8 cellular contexts compared by ENCODE assay signal in genomic region chr22:46085831-46086576, GRCh38.
DNase-seq lines count a peak whose midpoint lies in the region; ATAC-seq and TF ChIP-seq lines count a peak whose summit lies in the region.

No MANE protein-coding gene starts in this region.

- H3K4me1 ChIP-seq in right cardiac atrium (ENCODE audit: control insufficient read depth, insufficient read depth, low read length) (peaks cover 39% of the 10 kb centered on the region), subcutaneous abdominal adipose tissue (ENCODE audit: control insufficient read depth in 5 of 5, insufficient read depth in 5 of 5, low read length in 5 of 5) (peaks cover 45 to 100% (median 99%) of the 10 kb centered on the region in 5 donors)

- H3K4me3 ChIP-seq in astrocyte of the cerebellum (ENCODE audit: low read depth, low read length) (peak overlapping the region; percentile 98), right cardiac atrium (ENCODE audit: low read length) (no peak overlapping the region), subcutaneous abdominal adipose tissue (ENCODE audit: low read depth in 1 of 5, low read length in 5 of 5) (peak overlapping the region; percentile 54 to 75 (median 65))

- H3K27ac ChIP-seq in right cardiac atrium (ENCODE audit: low read length) (peak overlapping the region; percentile 96), subcutaneous abdominal adipose tissue (ENCODE audit: low read depth, low read length) (peak overlapping the region; percentile 99)

- peak overlapping the region; percentile 65 to 97 (median 89) for H3K9ac ChIP-seq in subcutaneous abdominal adipose tissue (ENCODE audit: low read length in 5 of 5)

- peaks cover 0 to 50% (median 26%) of the 10 kb centered on the region in 5 donors for H3K36me3 ChIP-seq in subcutaneous abdominal adipose tissue (ENCODE audit: control insufficient read depth in 5 of 5, insufficient read depth in 5 of 5, low read length in 5 of 5)

- no peak for TF ChIP-seq CTCF in astrocyte of the cerebellum (IDR thresholded peaks at IDR 0.05; ENCODE audit: low read depth, low read length, missing control alignments)

- H3K27me3 ChIP-seq in right cardiac atrium (ENCODE audit: control insufficient read depth, insufficient read depth) (no peaks in the 10 kb centered on the region), subcutaneous abdominal adipose tissue (ENCODE audit: control insufficient read depth in 5 of 5, insufficient read depth in 4 of 5, low read length in 5 of 5) (no peaks in the 10 kb centered on the region)

- no peaks in the 10 kb centered on the region for H3K9me3 ChIP-seq in right cardiac atrium (ENCODE audit: control insufficient read depth, low read length)
- H3K9me3 ChIP-seq in subcutaneous abdominal adipose tissue (ENCODE audit: control insufficient read depth in 5 of 5, low read length in 5 of 5): no peaks in the 10 kb centered on the region

- in situ Hi-C loops in astrocyte of the cerebellum (cut with HindIII; ENCODE audit: low sequenced_read_pairs): no loop called here

- DNase-seq in H4 (ENCODE audit: low spot score): peak; percentile 71
- DNase-seq in astrocyte of the cerebellum (ENCODE audit: low read depth): no peak
- peak; percentile 88 to 93 (median 90) for DNase-seq in right cardiac atrium
- DNase-seq in amniotic stem cell (lab: John Stamatoyannopoulos, UW): no peak

- intact Hi-C loops in right cardiac atrium (cut with DNase I): no loop called here

- 47% methylated on average over 37 of the region's 37 CpGs for WGBS in right cardiac atrium

- ATAC-seq in right cardiac atrium (peak; percentile 46 to 59), GM19395 (IDR thresholded peaks at IDR 0.05; ENCODE audit: unreplicated experiment) (no peak), HG03135 (IDR thresholded peaks at IDR 0.05; ENCODE audit: unreplicated experiment) (no peak), GM19397 (IDR thresholded peaks at IDR 0.05; ENCODE audit: unreplicated experiment) (no peak)

Comparison
In these comparisons a context has a peak if more than half of its experiments do, and no peak if none do; other contexts are left out.
1. DNase-seq: peak in H4 (single experiment) and right cardiac atrium (3 of 3); none in astrocyte of the cerebellum (single experiment) and amniotic stem cell (single experiment).
2. ATAC-seq: peak in right cardiac atrium (2 of 2); none in GM19395 (single experiment), HG03135 (single experiment) and GM19397 (single experiment).